In genomic region chr2:240384711-240385450, GRCh38 we compare ENCODE assay signal across 1 cellular context.
TF ChIP-seq lines count a peak whose summit lies in the region.

No MANE protein-coding gene starts in this region.

TF ChIP-seq in WTC11, 78 proteins besides CTCF, POLR2A, EP300 and RAD21 (continued from another document):
- TF ChIP-seq, protein P1, sequence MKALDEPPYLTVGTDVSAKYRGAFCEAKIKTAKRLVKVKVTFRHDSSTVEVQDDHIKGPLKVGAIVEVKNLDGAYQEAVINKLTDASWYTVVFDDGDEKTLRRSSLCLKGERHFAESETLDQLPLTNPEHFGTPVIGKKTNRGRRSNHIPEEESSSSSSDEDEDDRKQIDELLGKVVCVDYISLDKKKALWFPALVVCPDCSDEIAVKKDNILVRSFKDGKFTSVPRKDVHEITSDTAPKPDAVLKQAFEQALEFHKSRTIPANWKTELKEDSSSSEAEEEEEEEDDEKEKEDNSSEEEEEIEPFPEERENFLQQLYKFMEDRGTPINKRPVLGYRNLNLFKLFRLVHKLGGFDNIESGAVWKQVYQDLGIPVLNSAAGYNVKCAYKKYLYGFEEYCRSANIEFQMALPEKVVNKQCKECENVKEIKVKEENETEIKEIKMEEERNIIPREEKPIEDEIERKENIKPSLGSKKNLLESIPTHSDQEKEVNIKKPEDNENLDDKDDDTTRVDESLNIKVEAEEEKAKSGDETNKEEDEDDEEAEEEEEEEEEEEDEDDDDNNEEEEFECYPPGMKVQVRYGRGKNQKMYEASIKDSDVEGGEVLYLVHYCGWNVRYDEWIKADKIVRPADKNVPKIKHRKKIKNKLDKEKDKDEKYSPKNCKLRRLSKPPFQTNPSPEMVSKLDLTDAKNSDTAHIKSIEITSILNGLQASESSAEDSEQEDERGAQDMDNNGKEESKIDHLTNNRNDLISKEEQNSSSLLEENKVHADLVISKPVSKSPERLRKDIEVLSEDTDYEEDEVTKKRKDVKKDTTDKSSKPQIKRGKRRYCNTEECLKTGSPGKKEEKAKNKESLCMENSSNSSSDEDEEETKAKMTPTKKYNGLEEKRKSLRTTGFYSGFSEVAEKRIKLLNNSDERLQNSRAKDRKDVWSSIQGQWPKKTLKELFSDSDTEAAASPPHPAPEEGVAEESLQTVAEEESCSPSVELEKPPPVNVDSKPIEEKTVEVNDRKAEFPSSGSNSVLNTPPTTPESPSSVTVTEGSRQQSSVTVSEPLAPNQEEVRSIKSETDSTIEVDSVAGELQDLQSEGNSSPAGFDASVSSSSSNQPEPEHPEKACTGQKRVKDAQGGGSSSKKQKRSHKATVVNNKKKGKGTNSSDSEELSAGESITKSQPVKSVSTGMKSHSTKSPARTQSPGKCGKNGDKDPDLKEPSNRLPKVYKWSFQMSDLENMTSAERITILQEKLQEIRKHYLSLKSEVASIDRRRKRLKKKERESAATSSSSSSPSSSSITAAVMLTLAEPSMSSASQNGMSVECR (CRISPR knock-in tag; IDR thresholded peaks at IDR 0.05; ENCODE audit: borderline replicate concordance): no peak
- TF ChIP-seq, protein P2, sequence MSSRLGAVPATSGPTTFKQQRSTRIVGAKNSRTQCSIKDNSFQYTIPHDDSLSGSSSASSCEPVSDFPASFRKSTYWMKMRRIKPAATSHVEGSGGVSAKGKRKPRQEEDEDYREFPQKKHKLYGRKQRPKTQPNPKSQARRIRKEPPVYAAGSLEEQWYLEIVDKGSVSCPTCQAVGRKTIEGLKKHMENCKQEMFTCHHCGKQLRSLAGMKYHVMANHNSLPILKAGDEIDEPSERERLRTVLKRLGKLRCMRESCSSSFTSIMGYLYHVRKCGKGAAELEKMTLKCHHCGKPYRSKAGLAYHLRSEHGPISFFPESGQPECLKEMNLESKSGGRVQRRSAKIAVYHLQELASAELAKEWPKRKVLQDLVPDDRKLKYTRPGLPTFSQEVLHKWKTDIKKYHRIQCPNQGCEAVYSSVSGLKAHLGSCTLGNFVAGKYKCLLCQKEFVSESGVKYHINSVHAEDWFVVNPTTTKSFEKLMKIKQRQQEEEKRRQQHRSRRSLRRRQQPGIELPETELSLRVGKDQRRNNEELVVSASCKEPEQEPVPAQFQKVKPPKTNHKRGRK (CRISPR knock-in tag; IDR thresholded peaks at IDR 0.05; ENCODE audit: borderline replicate concordance): no peak
- TF ChIP-seq TCF7 (CRISPR knock-in tag; IDR thresholded peaks at IDR 0.05; ENCODE audit: low read depth): no peak
- no peak for TF ChIP-seq NFE2L1 (CRISPR knock-in tag; IDR thresholded peaks at IDR 0.05)
- TF ChIP-seq ZNF423 (CRISPR knock-in tag; IDR thresholded peaks at IDR 0.05): no peak
- TF ChIP-seq FOXP4 (CRISPR knock-in tag; IDR thresholded peaks at IDR 0.05): no peak
- TF ChIP-seq IRF2 (CRISPR knock-in tag; IDR thresholded peaks at IDR 0.05; ENCODE audit: borderline replicate concordance, low read depth): no peak
- TF ChIP-seq, protein P3, sequence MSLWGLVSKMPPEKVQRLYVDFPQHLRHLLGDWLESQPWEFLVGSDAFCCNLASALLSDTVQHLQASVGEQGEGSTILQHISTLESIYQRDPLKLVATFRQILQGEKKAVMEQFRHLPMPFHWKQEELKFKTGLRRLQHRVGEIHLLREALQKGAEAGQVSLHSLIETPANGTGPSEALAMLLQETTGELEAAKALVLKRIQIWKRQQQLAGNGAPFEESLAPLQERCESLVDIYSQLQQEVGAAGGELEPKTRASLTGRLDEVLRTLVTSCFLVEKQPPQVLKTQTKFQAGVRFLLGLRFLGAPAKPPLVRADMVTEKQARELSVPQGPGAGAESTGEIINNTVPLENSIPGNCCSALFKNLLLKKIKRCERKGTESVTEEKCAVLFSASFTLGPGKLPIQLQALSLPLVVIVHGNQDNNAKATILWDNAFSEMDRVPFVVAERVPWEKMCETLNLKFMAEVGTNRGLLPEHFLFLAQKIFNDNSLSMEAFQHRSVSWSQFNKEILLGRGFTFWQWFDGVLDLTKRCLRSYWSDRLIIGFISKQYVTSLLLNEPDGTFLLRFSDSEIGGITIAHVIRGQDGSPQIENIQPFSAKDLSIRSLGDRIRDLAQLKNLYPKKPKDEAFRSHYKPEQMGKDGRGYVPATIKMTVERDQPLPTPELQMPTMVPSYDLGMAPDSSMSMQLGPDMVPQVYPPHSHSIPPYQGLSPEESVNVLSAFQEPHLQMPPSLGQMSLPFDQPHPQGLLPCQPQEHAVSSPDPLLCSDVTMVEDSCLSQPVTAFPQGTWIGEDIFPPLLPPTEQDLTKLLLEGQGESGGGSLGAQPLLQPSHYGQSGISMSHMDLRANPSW (CRISPR knock-in tag; conservative IDR thresholded peaks at IDR 0.05; ENCODE audit: low read depth): no peak
